In genomic region chr3:40476478-40477470, GRCh38 we compare ENCODE assay signal across 8 cellular contexts. TPM values are rescaled to one million over a fixed set of nuclear protein-coding genes. Genes with fewer than 3 reads are reported as not detected.
DNase-seq lines count a peak whose midpoint lies in the region; ATAC-seq and TF ChIP-seq lines count a peak whose summit lies in the region.

Gene ZNF619, plus strand, starts transcription at chr3:40477122. Its CDS starts 858 bp downstream, at chr3:40477980.

- TF ChIP-seq CTCF in left lung (IDR thresholded peaks at IDR 0.05): no peak

- H3K4me1 ChIP-seq in left lung: peaks cover 0 to 10% of the 10 kb centered on the region in 2 donors

- in situ Hi-C loops in ACHN (cut with HindIII; ENCODE audit: low pct_ligation_motif_present, low pct_unique_long_range_greater_than_20kb, low sequenced_read_pairs): no loop called here

- no peaks in the 10 kb centered on the region for H3K9me3 ChIP-seq in left lung

- peaks cover 0 to 9% of the 10 kb centered on the region in 2 donors for H3K36me3 ChIP-seq in left lung

- H3K4me1 Mint-ChIP-seq in dendritic cell treated with granulocyte-macrophage colony-stimulating factor and Interleukin-4, amounts not matched to agents 40 ng/mL and 50 ng/mL, for 4 days (ENCODE audit: low read depth): peaks cover 17% of the 10 kb centered on the region

- H3K27me3 Mint-ChIP-seq in dendritic cell treated with granulocyte-macrophage colony-stimulating factor and Interleukin-4, amounts not matched to agents 40 ng/mL and 50 ng/mL, for 4 days: no peaks in the 10 kb centered on the region

- peak within 1 kb of the TSS; percentile 43 to 78 for H3K27ac ChIP-seq in left lung

- no peaks in the 10 kb centered on the region for H3K27me3 ChIP-seq in left lung

- DNase-seq in ACHN (peak; percentile 66), NCI-H2196 (lab: John Stamatoyannopoulos, UW; ENCODE audit: unreplicated experiment) (peak; percentile 42), left lung (peak; percentile 82 to 91)
- DNase-seq in activated CD4-positive, alpha-beta T cell treated with anti-CD3 and anti-CD28 coated beads for 48 hours: peak; percentile 60
- peak; percentile 41 for DNase-seq in stimulated activated CD4-positive, alpha-beta T cell treated with anti-CD3 and anti-CD28 coated beads, Interleukin-1b, Interleukin-23, amount 100 ng/mL, for 48 hours

- peak within 1 kb of the TSS; percentile 57 to 78 for H3K4me3 ChIP-seq in left lung

- peak within 1 kb of the TSS; percentile 99 for H3K27ac Mint-ChIP-seq in dendritic cell treated with granulocyte-macrophage colony-stimulating factor and Interleukin-4, amounts not matched to agents 40 ng/mL and 50 ng/mL, for 4 days

- H3K36me3 Mint-ChIP-seq in dendritic cell treated with granulocyte-macrophage colony-stimulating factor and Interleukin-4, amounts not matched to agents 40 ng/mL and 50 ng/mL, for 4 days (ENCODE audit: low read depth): peaks cover 51% of the 10 kb centered on the region

- intact Hi-C loops in dendritic cell treated with granulocyte-macrophage colony-stimulating factor and Interleukin-4, amounts not matched to agents 40 ng/mL and 50 ng/mL, for 4 days (cut with micrococcal nuclease): loop anchor here (1.0 to 10.0 kb wide), 4 partner anchors 20 to 728 kb away; partner anchors contain the start of genes RPL14 and ZNF621
- intact Hi-C loops in left lung (cut with DNase I): no loop called here

- no peaks in the 10 kb centered on the region for H3K9me3 Mint-ChIP-seq in dendritic cell treated with granulocyte-macrophage colony-stimulating factor and Interleukin-4, amounts not matched to agents 40 ng/mL and 50 ng/mL, for 4 days

- ATAC-seq in GM18502 (IDR thresholded peaks at IDR 0.05; ENCODE audit: poor library complexity, unreplicated experiment) (peak; percentile 85), HG02938 (IDR thresholded peaks at IDR 0.05; ENCODE audit: unreplicated experiment) (peak; percentile 69), left lung (peak; percentile 99)

- H3K4me3 Mint-ChIP-seq in dendritic cell treated with granulocyte-macrophage colony-stimulating factor and Interleukin-4, amounts not matched to agents 40 ng/mL and 50 ng/mL, for 4 days: peak within 1 kb of the TSS; percentile 95

RNA-seq across cellular contexts. Expression of gene ZNF619, which starts in this region (rescaled TPM):
- 1 to 10 TPM; 6.9 TPM for total RNA-seq in left lung

Comparison
In these comparisons a context has a peak if more than half of its experiments do, and no peak if none do; other contexts are left out.
1. Peak in every context shown above with its lines: DNase-seq, ATAC-seq, H3K4me3 ChIP-seq and H3K27ac ChIP-seq.